In genomic region chr9:35906923-35907699, GRCh38 we compare ENCODE assay signal across 8 cellular contexts. TPM values are rescaled to one million over a fixed set of nuclear protein-coding genes. Genes with fewer than 3 reads are reported as not detected.
A peak's percentile ranks its signal among the peaks of the same experiment; 100 is the strongest.
DNase-seq lines count a peak whose midpoint lies in the region; ATAC-seq and TF ChIP-seq lines count a peak whose summit lies in the region.

No MANE protein-coding gene starts in this region.

- H3K4me1 ChIP-seq in BE2C (peaks cover 23% of the 10 kb centered on the region), PC-9 (replicated peaks; ENCODE audit: insufficient read depth) (peaks cover 70% of the 10 kb centered on the region)

- BruUV-seq in PC-9 (replicated peaks; lab: Mats Ljungman, UMichigan) = TSS peak; percentile 44

- peak overlapping the region; percentile 95 for H3K27ac ChIP-seq in PC-9

- H3K27me3 ChIP-seq in BE2C = peaks cover 5% of the 10 kb centered on the region
- no peaks in the 10 kb centered on the region for H3K27me3 ChIP-seq in PC-9 (ENCODE audit: insufficient read depth, low read depth)

- H3F3A ChIP-seq in PC-9 (ENCODE audit: insufficient read depth, low read depth) = peaks cover 34% of the 10 kb centered on the region

- CTCF ChIA-PET in PC-9 (lab: Charles Lee) = no interaction called here

- intact Hi-C loops in PC-9 (cut with micrococcal nuclease; ENCODE audit: unreplicated experiment) = loop anchor here (2.0 to 5.0 kb wide), 3 partner anchors 42 to 250 kb away; partner anchors contain the start of genes CCDC107, FAM221B, RMRP and TMEM8B

- H3K9me3 ChIP-seq in BE2C (no peaks in the 10 kb centered on the region), PC-9 (ENCODE audit: insufficient read depth, low read depth) (no peaks in the 10 kb centered on the region)

- POLR2A ChIA-PET in PC-9 (lab: Charles Lee; ENCODE audit: unreplicated experiment) = interaction anchor here (0.5 to 1.4 kb wide), 2 partner anchors 17 to 45 kb away, joined by 3 to 4 read pairs; no protein-coding TSS in a partner anchor

- H3K36me3 ChIP-seq in BE2C (no peaks in the 10 kb centered on the region), PC-9 (ENCODE audit: low read depth) (no peaks in the 10 kb centered on the region)

- no peaks in the 10 kb centered on the region for H4K20me1 ChIP-seq in PC-9 (ENCODE audit: insufficient read depth)

- DNase-seq in BE2C (peak; percentile 17), PC-9 (no peak), fibroblast of gingiva (ENCODE audit: low read depth) (peak; percentile 95), omental fat pad (ENCODE audit: low spot score) (no peak), NOMO-1 treated with dmso at 0.1 percent for 144 hours (lab: John Stamatoyannopoulos, UW; ENCODE audit: unreplicated experiment) (no peak), NCI-H748 (lab: John Stamatoyannopoulos, UW; ENCODE audit: unreplicated experiment) (no peak)

- TF ChIP-seq CTCF in BE2C (IDR thresholded peaks at IDR 0.05; ENCODE audit: low read depth, low read length) (no peak), PC-9 (conservative IDR thresholded peaks at IDR 0.05) (no peak), omental fat pad (IDR thresholded peaks at IDR 0.05) (no peak)

- no peak overlapping the region for H3K4me3 ChIP-seq in BE2C (ENCODE audit: low read depth, low read length)
- 0 out of 2 replicates have a peak overlapping the region, but pooled peaks have one; percentile 5 for H3K4me3 ChIP-seq in PC-9

- no peaks in the 10 kb centered on the region for H3K79me2 ChIP-seq in PC-9 (ENCODE audit: low read depth)

- H3K4me2 ChIP-seq in PC-9 = peak overlapping the region; percentile 78

- ATAC-seq in omental fat pad (ENCODE audit: low FRiP score) (peak; percentile 49), HG02870 (IDR thresholded peaks at IDR 0.05; ENCODE audit: unreplicated experiment) (no peak), GM18873 (IDR thresholded peaks at IDR 0.05; ENCODE audit: low FRiP score, unreplicated experiment) (no peak)

- H3K9me2 ChIP-seq in PC-9 (ENCODE audit: insufficient read depth) = no peaks in the 10 kb centered on the region

- no peak overlapping the region for H2AFZ ChIP-seq in PC-9

RNA-seq across cellular contexts. Expression of gene HRCT1, which starts 1.1 kb away (rescaled TPM):
- not detected for polyA plus RNA-seq in BE2C (2012; ENCODE audit: insufficient read depth, insufficient read length, low read depth)
- total RNA-seq in PC-9 (2021) (2.0 and 3.6 TPM in 2 replicates), omental fat pad (10 to 100 TPM in 2 of 4 donors, 1 to 10 TPM in 2; 5.1 to 17.5 (median 11.3) TPM)

RNA-seq across cellular contexts. Expression of gene SPAAR, which starts 2.2 kb away (rescaled TPM):
- not detected for polyA plus RNA-seq in BE2C (2012; ENCODE audit: insufficient read depth, insufficient read length, low read depth)
- total RNA-seq in PC-9 (2021) = 0.72 and 0.73 TPM in 2 replicates
- 10 to 100 TPM in 3 of 4 donors, 1 to 10 TPM in 1; 5.6 to 70.1 (median 18.4) TPM for total RNA-seq in omental fat pad

RNA-seq across cellular contexts. Expression of gene OR13J1, which starts 36.9 kb away (rescaled TPM):
- not detected for polyA plus RNA-seq in BE2C (2012; ENCODE audit: insufficient read depth, insufficient read length, low read depth)
- total RNA-seq in PC-9 (2021) (not detected in 2 replicates), omental fat pad (not detected)

RNA-seq across cellular contexts. Expression of gene OR2S2, which starts 50.8 kb away (rescaled TPM):
- polyA plus RNA-seq in BE2C (2012; ENCODE audit: insufficient read depth, insufficient read length, low read depth) = not detected
- total RNA-seq in PC-9 (2021) (not detected in 2 replicates), omental fat pad (not detected)

Comparison
In these comparisons a context has a peak if more than half of its experiments do, and no peak if none do; other contexts are left out.
1. DNase-seq: peak in BE2C (single experiment) and fibroblast of gingiva (single experiment); none in PC-9 (0 of 2), omental fat pad (single experiment), NOMO-1 treated with dmso at 0.1 percent for 144 hours (single experiment) and NCI-H748 (single experiment).